Comparison of ENCODE assay signal across 22 cellular contexts in the genomic region with DNA sequence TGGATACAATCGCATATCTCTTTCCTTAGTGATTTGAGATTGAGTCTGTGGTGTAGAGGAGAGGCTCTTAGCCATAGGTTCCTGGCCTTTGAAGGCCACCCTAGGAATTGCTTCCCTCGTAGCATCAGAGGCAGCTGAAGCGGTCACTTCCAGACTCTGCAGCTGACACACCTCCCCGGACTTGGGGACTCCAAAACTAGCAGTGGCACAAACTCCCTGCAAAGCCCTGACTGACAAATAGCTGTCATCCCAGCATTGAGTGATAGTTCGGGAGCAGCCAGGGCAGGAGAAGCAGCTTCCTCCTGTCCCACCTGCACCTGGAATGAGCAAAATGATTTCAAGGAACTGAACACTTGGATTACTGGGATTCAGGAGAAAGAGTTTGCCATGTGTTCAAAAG.
"Had no signal": no experiment of that assay in that cellular context is flagged by ENCODE, and none has a peak within 500 bp of the region (broad histone marks: within the 10 kb centered on the region; RNA-seq: fewer than 3 reads in every experiment).

No MANE protein-coding gene starts in this region.

- H3K4me3 Mint-ChIP-seq: endodermal cell; naive thymus-derived CD4-positive, alpha-beta T cell; nephron progenitor cell had no signal

- H3K36me3 Mint-ChIP-seq: naive thymus-derived CD4-positive, alpha-beta T cell had no signal

- H3K79me2 ChIP-seq: parathyroid adenoma had no signal

- DNase-seq: cerebellar nuclear complex; colonic mucosa; dermis blood vessel endothelial cell; effector CD4-positive, alpha-beta T cell; endodermal cell; erythroblast; foreskin keratinocyte; mammary epithelial cell; naive thymus-derived CD4-positive, alpha-beta T cell; nephron progenitor cell; psoas muscle; sigmoid colon; stimulated activated CD4-positive, alpha-beta T cell treated with anti-CD3 and anti-CD28 coated beads, Interleukin-2, amount 100 ng/mL, for 24 hours; stimulated activated CD4-positive, alpha-beta T cell treated with anti-CD3 and anti-CD28 coated beads, Interleukin-4, amount 100 ng/mL, for 4 hours; stimulated activated naive CD4-positive, alpha-beta T cell; stomach; thyroid gland; upper lobe of left lung; uterus had no signal

- H3K27ac ChIP-seq: colonic mucosa, foreskin keratinocyte, parathyroid adenoma, psoas muscle, skin epidermis, stomach, thyroid gland, upper lobe of left lung, uterus had no signal

- H3K36me3 ChIP-seq: colonic mucosa, sigmoid colon, stomach, thyroid gland, upper lobe of left lung, uterus had no signal

- ATAC-seq: foreskin keratinocyte; naive thymus-derived CD4-positive, alpha-beta T cell had no signal

- H3K27me3 ChIP-seq: colonic mucosa, foreskin keratinocyte, sigmoid colon, stomach, thyroid gland, upper lobe of left lung, uterus had no signal

- H3K4me3 ChIP-seq: colonic mucosa, psoas muscle, sigmoid colon, skin epidermis, stomach, thyroid gland, upper lobe of left lung, uterus had no signal

- H3K4me1 Mint-ChIP-seq: naive thymus-derived CD4-positive, alpha-beta T cell had no signal

- H3K27ac Mint-ChIP-seq: endodermal cell; naive thymus-derived CD4-positive, alpha-beta T cell; nephron progenitor cell had no signal

- H3K4me1 ChIP-seq: colonic mucosa, parathyroid adenoma, sigmoid colon, stomach, thyroid gland, upper lobe of left lung, uterus had no signal

- H3K9me3 Mint-ChIP-seq: endodermal cell; naive thymus-derived CD4-positive, alpha-beta T cell; nephron progenitor cell had no signal

- H3K9ac ChIP-seq: parathyroid adenoma had no signal

- H2AFZ ChIP-seq: parathyroid adenoma had no signal

- FAIRE-seq: endothelial cell of umbilical vein had no signal

- H3K9me3 ChIP-seq: colonic mucosa, psoas muscle, sigmoid colon, stomach, thyroid gland, upper lobe of left lung, uterus had no signal
